ENCODE assay signal across 28 cellular contexts in genomic region chr9:398085-398484, GRCh38.
"Had no signal": no experiment of that assay in that cellular context is flagged by ENCODE, and none has a peak within 500 bp of the region (broad histone marks: within the 10 kb centered on the region; RNA-seq: fewer than 3 reads in every experiment).

No MANE protein-coding gene starts in this region.

- DNase-seq: stimulated activated CD4-positive, alpha-beta T cell treated with anti-CD3 and anti-CD28 coated beads, Interleukin-2, amount 100 ng/mL, for 48 hours; stimulated activated CD4-positive, alpha-beta T cell treated with anti-CD3 and anti-CD28 coated beads, Interleukin-4, amount 100 ng/mL, for 1 hour; stimulated activated CD4-positive, alpha-beta T cell treated with anti-CD3 and anti-CD28 coated beads, Interleukin-4, amount 100 ng/mL, for 24 hours; stimulated activated CD4-positive, alpha-beta T cell treated with anti-CD3 and anti-CD28 coated beads, Interleukin-4, amount 100 ng/mL, for 4 hours; stimulated activated CD8-positive, alpha-beta memory T cell treated with anti-CD3 and anti-CD28 coated beads, Interleukin-4, amount 100 ng/mL, for 48 hours; stimulated activated naive B cell treated with anti-CD40 and anti-IgM and Interleukin-4, amounts not matched to agents 10 μg/mL and 1 μg/mL and 100 μg/mL, for 72 hours; stimulated activated naive CD4-positive, alpha-beta T cell; stimulated activated naive CD4-positive, alpha-beta T cell treated with Interleukin-2 at 50 U/mL for 16 hours; stimulated activated naive CD8-positive, alpha-beta T cell treated with anti-CD3 and anti-CD28 coated beads, Interleukin-15, amount 100 ng/mL, for 72 hours; stimulated activated naive CD8-positive, alpha-beta T cell treated with anti-CD3 and anti-CD28 coated beads, Interleukin-15, Interleukin-2, amounts not matched to agents 100 U/mL and 50 U/mL, for 24 hours; stomach; substantia nigra; testis; thyroid gland; tibial artery; transverse colon; upper lobe of left lung; upper lobe of right lung; uterus had no signal

- H3K27ac ChIP-seq: stomach, suprapubic skin, testis, thoracic aorta, thyroid gland, tibial artery, tibial nerve, transverse colon, upper lobe of left lung, upper lobe of right lung, uterus, vagina had no signal

- H3K4me1 ChIP-seq: stomach, suprapubic skin, thyroid gland, tibial nerve, transverse colon, upper lobe of left lung, upper lobe of right lung, uterus, vagina had no signal

- H3K9me3 ChIP-seq: stomach, suprapubic skin, testis, thoracic aorta, thyroid gland, tibial artery, tibial nerve, transverse colon, upper lobe of left lung, upper lobe of right lung, uterus, vagina had no signal

- H3K27ac Mint-ChIP-seq: stimulated activated effector memory CD8-positive, alpha-beta T cell treated with anti-CD3 and anti-CD28 coated beads, Interleukin-12 subunit alpha, Interleukin-12 subunit beta, amount 100 ng/mL, for 72 hours; stimulated activated memory B cell treated with anti-CD40 and anti-IgM and Interleukin-4, amounts not matched to agents 10 μg/mL and 1 μg/mL and 100 μg/mL, for 72 hours; stimulated activated naive B cell treated with anti-CD40 and anti-IgM and Interleukin-4, amounts not matched to agents 10 μg/mL and 1 μg/mL and 100 μg/mL, for 72 hours; stimulated activated naive CD8-positive, alpha-beta T cell treated with anti-CD3 and anti-CD28 coated beads, Interleukin-15, amount 100 ng/mL, for 72 hours; stimulated activated naive CD8-positive, alpha-beta T cell treated with anti-CD3 and anti-CD28 coated beads, Interleukin-15, Interleukin-2, amounts not matched to agents 100 ng/mL and 50 ng/mL, for 24 hours; type B pancreatic cell had no signal

- H3K4me3 Mint-ChIP-seq: stimulated activated effector memory CD8-positive, alpha-beta T cell treated with anti-CD3 and anti-CD28 coated beads, Interleukin-12 subunit alpha, Interleukin-12 subunit beta, amount 100 ng/mL, for 72 hours; stimulated activated memory B cell treated with anti-CD40 and anti-IgM and Interleukin-4, amounts not matched to agents 10 μg/mL and 1 μg/mL and 100 μg/mL, for 72 hours; stimulated activated naive B cell treated with anti-CD40 and anti-IgM and Interleukin-4, amounts not matched to agents 10 μg/mL and 1 μg/mL and 100 μg/mL, for 72 hours; stimulated activated naive CD8-positive, alpha-beta T cell treated with anti-CD3 and anti-CD28 coated beads, Interleukin-15, amount 100 ng/mL, for 72 hours; stimulated activated naive CD8-positive, alpha-beta T cell treated with anti-CD3 and anti-CD28 coated beads, Interleukin-15, Interleukin-2, amounts not matched to agents 100 ng/mL and 50 ng/mL, for 24 hours; type B pancreatic cell had no signal

- ATAC-seq: stimulated activated effector memory CD8-positive, alpha-beta T cell treated with anti-CD3 and anti-CD28 coated beads, Interleukin-12 subunit alpha, Interleukin-12 subunit beta, amount 100 ng/mL, for 72 hours; stimulated activated memory B cell treated with anti-CD40 and anti-IgM and Interleukin-4, amounts not matched to agents 10 μg/mL and 1 μg/mL and 100 μg/mL, for 72 hours; stimulated activated naive B cell treated with anti-CD40 and anti-IgM and Interleukin-4, amounts not matched to agents 10 μg/mL and 1 μg/mL and 100 μg/mL, for 72 hours; stimulated activated naive CD8-positive, alpha-beta T cell treated with anti-CD3 and anti-CD28 coated beads, Interleukin-15, amount 100 ng/mL, for 72 hours; stimulated activated naive CD8-positive, alpha-beta T cell treated with anti-CD3 and anti-CD28 coated beads, Interleukin-15, Interleukin-2, amounts not matched to agents 100 U/mL and 50 U/mL, for 24 hours; upper lobe of right lung had no signal

- H3K36me3 ChIP-seq: thoracic aorta, tibial nerve, transverse colon, uterus had no signal

- FAIRE-seq: urothelium cell line had no signal

- H3K4me1 Mint-ChIP-seq: stimulated activated effector memory CD8-positive, alpha-beta T cell treated with anti-CD3 and anti-CD28 coated beads, Interleukin-12 subunit alpha, Interleukin-12 subunit beta, amount 100 ng/mL, for 72 hours; stimulated activated memory B cell treated with anti-CD40 and anti-IgM and Interleukin-4, amounts not matched to agents 10 μg/mL and 1 μg/mL and 100 μg/mL, for 72 hours; stimulated activated naive B cell treated with anti-CD40 and anti-IgM and Interleukin-4, amounts not matched to agents 10 μg/mL and 1 μg/mL and 100 μg/mL, for 72 hours; stimulated activated naive CD8-positive, alpha-beta T cell treated with anti-CD3 and anti-CD28 coated beads, Interleukin-15, amount 100 ng/mL, for 72 hours had no signal

- H3K4me3 ChIP-seq: stomach, suprapubic skin, testis, thoracic aorta, thyroid gland, tibial artery, tibial nerve, transverse colon, upper lobe of left lung, upper lobe of right lung, uterus, vagina had no signal

- H3K27me3 Mint-ChIP-seq: stimulated activated memory B cell treated with anti-CD40 and anti-IgM and Interleukin-4, amounts not matched to agents 10 μg/mL and 1 μg/mL and 100 μg/mL, for 72 hours; stimulated activated naive B cell treated with anti-CD40 and anti-IgM and Interleukin-4, amounts not matched to agents 10 μg/mL and 1 μg/mL and 100 μg/mL, for 72 hours; stimulated activated naive CD8-positive, alpha-beta T cell treated with anti-CD3 and anti-CD28 coated beads, Interleukin-15, amount 100 ng/mL, for 72 hours; stimulated activated naive CD8-positive, alpha-beta T cell treated with anti-CD3 and anti-CD28 coated beads, Interleukin-15, Interleukin-2, amounts not matched to agents 100 ng/mL and 50 ng/mL, for 24 hours; type B pancreatic cell had no signal

- H3K9me3 Mint-ChIP-seq: stimulated activated effector memory CD8-positive, alpha-beta T cell treated with anti-CD3 and anti-CD28 coated beads, Interleukin-12 subunit alpha, Interleukin-12 subunit beta, amount 100 ng/mL, for 72 hours; stimulated activated naive B cell treated with anti-CD40 and anti-IgM and Interleukin-4, amounts not matched to agents 10 μg/mL and 1 μg/mL and 100 μg/mL, for 72 hours; stimulated activated naive CD8-positive, alpha-beta T cell treated with anti-CD3 and anti-CD28 coated beads, Interleukin-15, Interleukin-2, amounts not matched to agents 100 ng/mL and 50 ng/mL, for 24 hours; type B pancreatic cell had no signal

- H3K27me3 ChIP-seq: stomach, suprapubic skin, testis, thyroid gland, tibial artery, tibial nerve, transverse colon, upper lobe of left lung, upper lobe of right lung, uterus, vagina had no signal
